Comparison of ENCODE assay signal across 34 cellular contexts in genomic region chr13:83906240-83906820, GRCh38. TPM values are rescaled to one million over a fixed set of nuclear protein-coding genes. Genes with fewer than 3 reads are reported as not detected.
"Had no signal": no experiment of that assay in that cellular context is flagged by ENCODE, and none has a peak within 500 bp of the region (broad histone marks: within the 10 kb centered on the region; RNA-seq: fewer than 3 reads in every experiment).

No MANE protein-coding gene starts in this region.

- H2AFZ ChIP-seq: neural progenitor cell had no signal

- H3K27ac Mint-ChIP-seq: mesothelial cell of epicardium; naive thymus-derived CD4-positive, alpha-beta T cell; nephron; neural progenitor cell had no signal

- H3K9me3 Mint-ChIP-seq: nephron had no signal

- H3K36me3 Mint-ChIP-seq: mesothelial cell of epicardium; naive thymus-derived CD4-positive, alpha-beta T cell; neural progenitor cell had no signal

- H3K4me3 ChIP-seq: coronary artery, esophagus squamous epithelium, heart right ventricle, left lung, neural progenitor cell, prostate gland, right atrium auricular region, smooth muscle cell, transverse colon, vagina had no signal

- DNase-seq: dermis blood vessel endothelial cell; effector memory CD4-positive, alpha-beta T cell; esophagus squamous epithelium; foreskin melanocyte; glutamatergic neuron; heart right ventricle; hippocampal formation; left cardiac atrium; mesenchymal stem cell; naive thymus-derived CD4-positive, alpha-beta T cell; nucleus accumbens; stimulated activated CD4-positive, alpha-beta T cell treated with anti-CD3 and anti-CD28 coated beads, Interleukin-12 subunit alpha, Interleukin-12 subunit beta, amount 100 ng/mL, for 4 hours; stimulated activated CD4-positive, alpha-beta T cell treated with anti-CD3 and anti-CD28 coated beads, Interleukin-1b, Interleukin-23, amount 100 ng/mL, for 48 hours; stimulated activated CD4-positive, alpha-beta T cell treated with anti-CD3 and anti-CD28 coated beads, Interleukin-4, amount 100 ng/mL, for 1 hour; stimulated activated CD8-positive, alpha-beta memory T cell treated with anti-CD3 and anti-CD28 coated beads, Interleukin-4, amount 100 ng/mL, for 48 hours; stimulated activated naive CD4-positive, alpha-beta T cell treated with Interleukin-2 at 50 U/mL for 16 hours; transverse colon had no signal

- H3K4me1 Mint-ChIP-seq: mesothelial cell of epicardium; naive thymus-derived CD4-positive, alpha-beta T cell; nephron; neural progenitor cell had no signal

- H3K27me3 Mint-ChIP-seq: naive thymus-derived CD4-positive, alpha-beta T cell had no signal

- H3K27ac ChIP-seq: coronary artery, esophagus squamous epithelium, heart right ventricle, left lung, neural progenitor cell, prostate gland, right atrium auricular region, transverse colon, vagina had no signal

- H3K4me1 ChIP-seq: esophagus squamous epithelium, heart right ventricle, left lung, neural progenitor cell, prostate gland, right atrium auricular region, transverse colon, vagina had no signal

- H3K27me3 ChIP-seq: esophagus squamous epithelium, heart right ventricle, left lung, neural progenitor cell, right atrium auricular region, transverse colon, vagina had no signal

- H3K9ac ChIP-seq: neural progenitor cell had no signal

- H3K4me3 Mint-ChIP-seq: mesothelial cell of epicardium, nephron, neural progenitor cell had no signal

- FAIRE-seq: endothelial cell of umbilical vein, islet of Langerhans had no signal

- H3K36me3 ChIP-seq: esophagus squamous epithelium, heart right ventricle, left lung, neural progenitor cell, prostate gland, right atrium auricular region, transverse colon, vagina had no signal

- H3K9me3 ChIP-seq: prostate gland, right atrium auricular region, transverse colon, vagina had no signal

- H3K4me2 ChIP-seq: neural progenitor cell, smooth muscle cell had no signal

- ATAC-seq: heart right ventricle; left cardiac atrium; left lung; naive thymus-derived CD4-positive, alpha-beta T cell; sciatic nerve had no signal

RNA-seq across cellular contexts. Expression of gene SLITRK1, which starts 24.1 kb away (rescaled TPM):
- total RNA-seq: dermis blood vessel endothelial cell; endothelial cell of umbilical vein; epithelial cell of proximal tubule; esophagus squamous epithelium; heart right ventricle; kidney epithelial cell; left cardiac atrium; left lung; lower leg skin; lung microvascular endothelial cell; naive thymus-derived CD4-positive, alpha-beta T cell; prostate gland; right atrium auricular region; smooth muscle cell; ureter; vagina had no signal
- polyA plus RNA-seq: endothelial cell of umbilical vein; heart right ventricle; naive thymus-derived CD4-positive, alpha-beta T cell; smooth muscle cell had no signal
